In the genomic region with DNA sequence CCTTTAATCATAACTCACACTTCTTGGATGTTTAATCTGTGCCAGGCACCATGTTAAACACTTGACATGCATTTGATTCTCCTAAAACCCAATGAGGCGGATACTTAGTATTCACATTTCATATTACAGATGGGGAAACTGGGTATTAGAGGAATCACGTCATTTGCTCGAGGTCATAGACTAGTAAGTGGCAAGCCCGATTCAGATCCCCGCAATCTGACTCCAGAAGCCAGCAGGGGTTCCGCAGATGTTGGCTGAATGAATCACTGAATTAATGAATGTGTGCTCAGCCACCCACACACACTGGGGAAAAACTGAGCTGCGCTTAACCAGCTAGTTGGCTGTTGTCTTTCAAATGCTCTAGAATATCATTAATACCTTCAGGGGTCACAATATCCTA, we compare ENCODE assay signal across 1 cellular context.
TF ChIP-seq lines count a peak whose summit lies in the region.

No MANE protein-coding gene starts in this region.

TF ChIP-seq in HEK293, 187 proteins besides CTCF, POLR2A, EP300 and RAD21 (continued from another document and continues in another):
- TF ChIP-seq SP2 (tag by site-specific recombination; IDR thresholded peaks at IDR 0.05) (no peak), SP7 (tag by site-specific recombination; IDR thresholded peaks at IDR 0.05) (peak; percentile 99), TCF7L2 (IDR thresholded peaks at IDR 0.05; ENCODE audit: borderline replicate concordance, low read depth, low read length) (no peak), ZNF311 (tag by site-specific recombination; IDR thresholded peaks at IDR 0.05; ENCODE audit: borderline replicate concordance) (no peak), ZBTB48 (tag by site-specific recombination; IDR thresholded peaks at IDR 0.05) (no peak), ZFHX2 (tag by site-specific recombination; conservative IDR thresholded peaks at IDR 0.05) (peak; percentile 66), ZBTB17 (tag by site-specific recombination; IDR thresholded peaks at IDR 0.05) (peak; percentile 79), ZNF133 (tag by site-specific recombination; IDR thresholded peaks at IDR 0.05) (no peak), ATF2 (tag by site-specific recombination; IDR thresholded peaks at IDR 0.05; ENCODE audit: low read depth) (peak; percentile 81), OVOL3 (tag by site-specific recombination; IDR thresholded peaks at IDR 0.05) (no peak), ZNF18 (tag by site-specific recombination; IDR thresholded peaks at IDR 0.05) (no peak), ZNF416 (tag by site-specific recombination; IDR thresholded peaks at IDR 0.05) (no peak), MYNN (tag by site-specific recombination; IDR thresholded peaks at IDR 0.05; ENCODE audit: borderline replicate concordance) (no peak), ZSCAN23 (tag by site-specific recombination; IDR thresholded peaks at IDR 0.05) (no peak), ZNF76 (tag by site-specific recombination; IDR thresholded peaks at IDR 0.05; ENCODE audit: borderline replicate concordance, low read depth) (no peak), ZNF670 (tag by site-specific recombination; IDR thresholded peaks at IDR 0.05; ENCODE audit: low read depth) (no peak), ZNF843 (tag by site-specific recombination; IDR thresholded peaks at IDR 0.05) (peak; percentile 77), ZNF473 (tag by site-specific recombination; IDR thresholded peaks at IDR 0.05) (no peak), ZBTB8A (tag by site-specific recombination; IDR thresholded peaks at IDR 0.05) (no peak; the same call in 1 of the 2 replicates), IKZF3 (tag by site-specific recombination; IDR thresholded peaks at IDR 0.05) (no peak), ELK4 (IDR thresholded peaks at IDR 0.05; ENCODE audit: borderline replicate concordance, low read depth, low read length) (no peak), ZNF157 (tag by site-specific recombination; IDR thresholded peaks at IDR 0.05) (no peak), ZBTB10 (tag by site-specific recombination; IDR thresholded peaks at IDR 0.05) (no peak), HOXD13 (CRISPR knock-in tag; IDR thresholded peaks at IDR 0.05; ENCODE audit: borderline replicate concordance) (no peak), EGR2 (tag by site-specific recombination; IDR thresholded peaks at IDR 0.05; ENCODE audit: low read depth) (peak; percentile 19; the same call in 1 of the 2 replicates), MZF1 (tag by site-specific recombination; IDR thresholded peaks at IDR 0.05; ENCODE audit: borderline replicate concordance) (peak; percentile 84; the same call in 1 of the 2 replicates), ZNF747 (tag by site-specific recombination; IDR thresholded peaks at IDR 0.05) (no peak), ZNF423 (tag by site-specific recombination; IDR thresholded peaks at IDR 0.05) (no peak), ZNF23 (tag by site-specific recombination; IDR thresholded peaks at IDR 0.05; ENCODE audit: borderline replicate concordance) (no peak), ZNF626 (tag by site-specific recombination; IDR thresholded peaks at IDR 0.05) (no peak), GLIS2 (tag by site-specific recombination; IDR thresholded peaks at IDR 0.05) (no peak), ZNF677 (tag by site-specific recombination; IDR thresholded peaks at IDR 0.05) (no peak), ZNF660 (tag by site-specific recombination; IDR thresholded peaks at IDR 0.05) (peak; percentile 53; the same call in 1 of the 2 replicates), ZNF292 (tag by site-specific recombination; IDR thresholded peaks at IDR 0.05; ENCODE audit: borderline replicate concordance, low read depth) (no peak), HOXA7 (CRISPR knock-in tag; IDR thresholded peaks at IDR 0.05; ENCODE audit: borderline replicate concordance) (no peak)
- TF ChIP-seq, protein P1, sequence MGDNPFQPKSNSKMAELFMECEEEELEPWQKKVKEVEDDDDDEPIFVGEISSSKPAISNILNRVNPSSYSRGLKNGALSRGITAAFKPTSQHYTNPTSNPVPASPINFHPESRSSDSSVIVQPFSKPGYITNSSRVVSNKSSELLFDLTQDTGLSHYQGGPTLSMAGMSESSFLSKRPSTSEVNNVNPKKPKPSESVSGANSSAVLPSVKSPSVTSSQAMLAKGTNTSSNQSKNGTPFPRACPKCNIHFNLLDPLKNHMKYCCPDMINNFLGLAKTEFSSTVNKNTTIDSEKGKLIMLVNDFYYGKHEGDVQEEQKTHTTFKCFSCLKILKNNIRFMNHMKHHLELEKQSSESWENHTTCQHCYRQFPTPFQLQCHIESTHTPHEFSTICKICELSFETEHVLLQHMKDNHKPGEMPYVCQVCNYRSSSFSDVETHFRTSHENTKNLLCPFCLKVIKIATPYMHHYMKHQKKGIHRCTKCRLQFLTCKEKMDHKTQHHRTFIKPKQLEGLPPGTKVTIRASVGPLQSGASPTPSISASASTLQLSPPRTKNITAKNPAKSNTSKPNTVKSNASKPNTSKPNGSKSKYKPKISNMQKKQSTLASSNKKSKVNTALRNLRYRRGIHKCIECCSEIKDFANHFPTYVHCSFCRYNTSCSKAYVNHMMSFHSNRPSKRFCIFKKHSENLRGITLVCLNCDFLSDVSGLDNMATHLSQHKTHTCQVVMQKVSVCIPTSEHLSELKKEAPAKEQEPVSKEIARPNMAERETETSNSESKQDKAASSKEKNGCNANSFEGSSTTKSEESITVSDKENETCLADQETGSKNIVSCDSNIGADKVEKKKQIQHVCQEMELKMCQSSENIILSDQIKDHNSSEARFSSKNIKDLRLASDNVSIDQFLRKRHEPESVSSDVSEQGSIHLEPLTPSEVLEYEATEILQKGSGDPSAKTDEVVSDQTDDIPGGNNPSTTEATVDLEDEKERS (tag by site-specific recombination; IDR thresholded peaks at IDR 0.05) = no peak
- TF ChIP-seq, protein P2, sequence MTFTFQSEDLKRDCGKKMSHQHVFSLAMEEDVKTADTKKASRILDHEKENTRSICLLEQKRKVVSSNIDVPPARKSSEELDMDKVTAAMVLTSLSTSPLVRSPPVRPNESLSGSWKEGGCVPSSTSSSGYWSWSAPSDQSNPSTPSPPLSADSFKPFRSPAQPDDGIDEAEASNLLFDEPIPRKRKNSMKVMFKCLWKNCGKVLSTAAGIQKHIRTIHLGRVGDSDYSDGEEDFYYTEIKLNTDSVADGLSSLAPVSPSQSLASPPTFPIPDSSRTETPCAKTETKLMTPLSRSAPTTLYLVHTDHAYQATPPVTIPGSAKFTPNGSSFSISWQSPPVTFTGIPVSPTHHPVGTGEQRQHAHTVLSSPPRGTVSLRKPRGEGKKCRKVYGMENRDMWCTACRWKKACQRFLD (tag by site-specific recombination; IDR thresholded peaks at IDR 0.05) = no peak
- TF ChIP-seq, protein P3, sequence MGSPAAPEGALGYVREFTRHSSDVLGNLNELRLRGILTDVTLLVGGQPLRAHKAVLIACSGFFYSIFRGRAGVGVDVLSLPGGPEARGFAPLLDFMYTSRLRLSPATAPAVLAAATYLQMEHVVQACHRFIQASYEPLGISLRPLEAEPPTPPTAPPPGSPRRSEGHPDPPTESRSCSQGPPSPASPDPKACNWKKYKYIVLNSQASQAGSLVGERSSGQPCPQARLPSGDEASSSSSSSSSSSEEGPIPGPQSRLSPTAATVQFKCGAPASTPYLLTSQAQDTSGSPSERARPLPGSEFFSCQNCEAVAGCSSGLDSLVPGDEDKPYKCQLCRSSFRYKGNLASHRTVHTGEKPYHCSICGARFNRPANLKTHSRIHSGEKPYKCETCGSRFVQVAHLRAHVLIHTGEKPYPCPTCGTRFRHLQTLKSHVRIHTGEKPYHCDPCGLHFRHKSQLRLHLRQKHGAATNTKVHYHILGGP (tag by site-specific recombination; IDR thresholded peaks at IDR 0.05) = no peak
- TF ChIP-seq, protein P4, sequence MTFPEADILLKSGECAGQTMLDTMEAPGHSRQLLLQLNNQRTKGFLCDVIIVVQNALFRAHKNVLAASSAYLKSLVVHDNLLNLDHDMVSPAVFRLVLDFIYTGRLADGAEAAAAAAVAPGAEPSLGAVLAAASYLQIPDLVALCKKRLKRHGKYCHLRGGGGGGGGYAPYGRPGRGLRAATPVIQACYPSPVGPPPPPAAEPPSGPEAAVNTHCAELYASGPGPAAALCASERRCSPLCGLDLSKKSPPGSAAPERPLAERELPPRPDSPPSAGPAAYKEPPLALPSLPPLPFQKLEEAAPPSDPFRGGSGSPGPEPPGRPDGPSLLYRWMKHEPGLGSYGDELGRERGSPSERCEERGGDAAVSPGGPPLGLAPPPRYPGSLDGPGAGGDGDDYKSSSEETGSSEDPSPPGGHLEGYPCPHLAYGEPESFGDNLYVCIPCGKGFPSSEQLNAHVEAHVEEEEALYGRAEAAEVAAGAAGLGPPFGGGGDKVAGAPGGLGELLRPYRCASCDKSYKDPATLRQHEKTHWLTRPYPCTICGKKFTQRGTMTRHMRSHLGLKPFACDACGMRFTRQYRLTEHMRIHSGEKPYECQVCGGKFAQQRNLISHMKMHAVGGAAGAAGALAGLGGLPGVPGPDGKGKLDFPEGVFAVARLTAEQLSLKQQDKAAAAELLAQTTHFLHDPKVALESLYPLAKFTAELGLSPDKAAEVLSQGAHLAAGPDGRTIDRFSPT (tag by site-specific recombination; IDR thresholded peaks at IDR 0.05) = no peak
- TF ChIP-seq, protein P5, sequence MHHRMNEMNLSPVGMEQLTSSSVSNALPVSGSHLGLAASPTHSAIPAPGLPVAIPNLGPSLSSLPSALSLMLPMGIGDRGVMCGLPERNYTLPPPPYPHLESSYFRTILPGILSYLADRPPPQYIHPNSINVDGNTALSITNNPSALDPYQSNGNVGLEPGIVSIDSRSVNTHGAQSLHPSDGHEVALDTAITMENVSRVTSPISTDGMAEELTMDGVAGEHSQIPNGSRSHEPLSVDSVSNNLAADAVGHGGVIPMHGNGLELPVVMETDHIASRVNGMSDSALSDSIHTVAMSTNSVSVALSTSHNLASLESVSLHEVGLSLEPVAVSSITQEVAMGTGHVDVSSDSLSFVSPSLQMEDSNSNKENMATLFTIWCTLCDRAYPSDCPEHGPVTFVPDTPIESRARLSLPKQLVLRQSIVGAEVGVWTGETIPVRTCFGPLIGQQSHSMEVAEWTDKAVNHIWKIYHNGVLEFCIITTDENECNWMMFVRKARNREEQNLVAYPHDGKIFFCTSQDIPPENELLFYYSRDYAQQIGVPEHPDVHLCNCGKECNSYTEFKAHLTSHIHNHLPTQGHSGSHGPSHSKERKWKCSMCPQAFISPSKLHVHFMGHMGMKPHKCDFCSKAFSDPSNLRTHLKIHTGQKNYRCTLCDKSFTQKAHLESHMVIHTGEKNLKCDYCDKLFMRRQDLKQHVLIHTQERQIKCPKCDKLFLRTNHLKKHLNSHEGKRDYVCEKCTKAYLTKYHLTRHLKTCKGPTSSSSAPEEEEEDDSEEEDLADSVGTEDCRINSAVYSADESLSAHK (tag by site-specific recombination; IDR thresholded peaks at IDR 0.05) = no peak
- TF ChIP-seq, protein P6, sequence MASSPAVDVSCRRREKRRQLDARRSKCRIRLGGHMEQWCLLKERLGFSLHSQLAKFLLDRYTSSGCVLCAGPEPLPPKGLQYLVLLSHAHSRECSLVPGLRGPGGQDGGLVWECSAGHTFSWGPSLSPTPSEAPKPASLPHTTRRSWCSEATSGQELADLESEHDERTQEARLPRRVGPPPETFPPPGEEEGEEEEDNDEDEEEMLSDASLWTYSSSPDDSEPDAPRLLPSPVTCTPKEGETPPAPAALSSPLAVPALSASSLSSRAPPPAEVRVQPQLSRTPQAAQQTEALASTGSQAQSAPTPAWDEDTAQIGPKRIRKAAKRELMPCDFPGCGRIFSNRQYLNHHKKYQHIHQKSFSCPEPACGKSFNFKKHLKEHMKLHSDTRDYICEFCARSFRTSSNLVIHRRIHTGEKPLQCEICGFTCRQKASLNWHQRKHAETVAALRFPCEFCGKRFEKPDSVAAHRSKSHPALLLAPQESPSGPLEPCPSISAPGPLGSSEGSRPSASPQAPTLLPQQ (tag by site-specific recombination; IDR thresholded peaks at IDR 0.05) = no peak
